In genomic region chr9:83027153-83027867, GRCh38 we compare ENCODE assay signal across 17 cellular contexts. TPM values are rescaled to one million over a fixed set of nuclear protein-coding genes. Genes with fewer than 3 reads are reported as not detected.
A peak's percentile ranks its signal among the peaks of the same experiment; 100 is the strongest.
DNase-seq lines count a peak whose midpoint lies in the region; ATAC-seq and TF ChIP-seq lines count a peak whose summit lies in the region.
"Had no signal": no experiment of that assay in that cellular context is flagged by ENCODE, and none has a peak within 500 bp of the region (broad histone marks: within the 10 kb centered on the region; RNA-seq: fewer than 3 reads in every experiment).

No MANE protein-coding gene starts in this region.

- H3K9me3 ChIP-seq in T-helper 17 cell (ENCODE audit: control insufficient read depth, low read length, poor library complexity, severe bottlenecking) = no peaks in the 10 kb centered on the region
- no peaks in the 10 kb centered on the region for H3K9me3 ChIP-seq in CD8-positive, alpha-beta memory T cell (ENCODE audit: low read length)
- H3K9me3 ChIP-seq in esophagus muscularis mucosa = no peaks in the 10 kb centered on the region
- H3K9me3 ChIP-seq: adrenal gland, gastrocnemius medialis, tibial nerve had no signal

- no peak for TF ChIP-seq POLR2A in esophagus muscularis mucosa (IDR thresholded peaks at IDR 0.05; ENCODE audit: low read depth)

- ATAC-seq in HG02623 (IDR thresholded peaks at IDR 0.05; ENCODE audit: unreplicated experiment) (no peak), T-helper 17 cell (no peak)
- ATAC-seq: gastrocnemius medialis had no signal

- in situ Hi-C loops in ACHN (cut with HindIII; ENCODE audit: low pct_ligation_motif_present, low pct_unique_long_range_greater_than_20kb, low sequenced_read_pairs) = loop anchor here (25.0 kb wide), 1 partner anchor 910 kb away; no protein-coding TSS in a partner anchor

- no peaks in the 10 kb centered on the region for H3K36me3 ChIP-seq in CD8-positive, alpha-beta memory T cell (ENCODE audit: insufficient read depth, low read length)
- no peaks in the 10 kb centered on the region for H3K36me3 ChIP-seq in esophagus muscularis mucosa
- H3K36me3 ChIP-seq: adrenal gland, gastrocnemius medialis, tibial nerve had no signal

- no peaks in the 10 kb centered on the region for H3K27me3 Mint-ChIP-seq in T-helper 17 cell
- peaks cover 0 to 2% of the 10 kb centered on the region in 2 donors for H3K27me3 Mint-ChIP-seq in CD8-positive, alpha-beta memory T cell
- H3K27me3 Mint-ChIP-seq: CD4-positive, CD25-positive, alpha-beta regulatory T cell had no signal

- H3K4me3 Mint-ChIP-seq in T-helper 17 cell = no peak overlapping the region
- H3K4me3 Mint-ChIP-seq in CD8-positive, alpha-beta memory T cell = no peak overlapping the region
- H3K4me3 Mint-ChIP-seq: CD4-positive, CD25-positive, alpha-beta regulatory T cell had no signal

- intact Hi-C loops in esophagus muscularis mucosa (cut with DNase I) = no loop called here

- peaks cover 0 to 2% (median 0%) of the 10 kb centered on the region in 5 donors for H3K9me3 Mint-ChIP-seq in CD8-positive, alpha-beta memory T cell

- WGBS in esophagus muscularis mucosa = 80% methylated on average over 4 of the region's 4 CpGs

- no peak for TF ChIP-seq CTCF in fibroblast of villous mesenchyme (IDR thresholded peaks at IDR 0.05; ENCODE audit: insufficient read depth, low read depth, low read length)
- TF ChIP-seq CTCF in esophagus muscularis mucosa (IDR thresholded peaks at IDR 0.05) = no peak

- CTCF ChIA-PET in CD8-positive, alpha-beta memory T cell (lab: Charles Lee) = no interaction called here

- H3K27me3 ChIP-seq in CD8-positive, alpha-beta memory T cell (ENCODE audit: insufficient read depth, low read length, poor library complexity, severe bottlenecking) = no peaks in the 10 kb centered on the region
- H3K27me3 ChIP-seq in esophagus muscularis mucosa = no peaks in the 10 kb centered on the region
- H3K27me3 ChIP-seq: adrenal gland, gastrocnemius medialis, tibial nerve had no signal

- H3K4me1 Mint-ChIP-seq in T-helper 17 cell = no peaks in the 10 kb centered on the region
- H3K4me1 Mint-ChIP-seq in CD8-positive, alpha-beta memory T cell = no peaks in the 10 kb centered on the region
- H3K4me1 Mint-ChIP-seq: CD4-positive, CD25-positive, alpha-beta regulatory T cell had no signal

- H3K36me3 Mint-ChIP-seq in T-helper 17 cell (ENCODE audit: low read depth) = no peaks in the 10 kb centered on the region
- H3K36me3 Mint-ChIP-seq in CD8-positive, alpha-beta memory T cell = no peaks in the 10 kb centered on the region
- H3K36me3 Mint-ChIP-seq: CD4-positive, CD25-positive, alpha-beta regulatory T cell had no signal

- H3K27ac ChIP-seq in CD8-positive, alpha-beta memory T cell (ENCODE audit: low read depth, low read length) = no peak overlapping the region
- no peak overlapping the region for H3K27ac ChIP-seq in esophagus muscularis mucosa (replicated peaks in 1 of 4)
- H3K27ac ChIP-seq: adrenal gland, gastrocnemius medialis, KMS-11, parathyroid adenoma, tibial nerve had no signal

- H3K27ac Mint-ChIP-seq in T-helper 17 cell = no peak overlapping the region
- no peak overlapping the region for H3K27ac Mint-ChIP-seq in CD8-positive, alpha-beta memory T cell
- H3K27ac Mint-ChIP-seq: CD4-positive, CD25-positive, alpha-beta regulatory T cell had no signal

- no peak for TF ChIP-seq EP300 in esophagus muscularis mucosa (IDR thresholded peaks at IDR 0.05)

- H3K4me1 ChIP-seq in CD8-positive, alpha-beta memory T cell (ENCODE audit: insufficient read depth, low read length) = no peaks in the 10 kb centered on the region
- H3K4me1 ChIP-seq in esophagus muscularis mucosa = no peaks in the 10 kb centered on the region
- H3K4me1 ChIP-seq: adrenal gland, gastrocnemius medialis, parathyroid adenoma, tibial nerve had no signal

- DNase-seq in ACHN (peak; percentile 88), HK-2 (ENCODE audit: unreplicated experiment) (peak; percentile 43), SW 1271 (lab: John Stamatoyannopoulos, UW) (peak; percentile 48 to 89), fibroblast of villous mesenchyme (ENCODE audit: low read depth) (peak; percentile 74), T-helper 17 cell (no peak), esophagus muscularis mucosa (ENCODE audit: extremely low spot score) (no peak)
- no peak for DNase-seq in CD8-positive, alpha-beta memory T cell
- DNase-seq: adrenal gland; CD4-positive, CD25-positive, alpha-beta regulatory T cell; gastrocnemius medialis; NCI-H345 had no signal

- POLR2A ChIA-PET in CD8-positive, alpha-beta memory T cell (lab: Charles Lee) = no interaction called here

- no peak overlapping the region for H3K4me3 ChIP-seq in fibroblast of villous mesenchyme (ENCODE audit: low read depth, low read length)
- H3K4me3 ChIP-seq in CD8-positive, alpha-beta memory T cell (ENCODE audit: low read length) = no peak overlapping the region
- H3K4me3 ChIP-seq in esophagus muscularis mucosa = no peak overlapping the region
- H3K4me3 ChIP-seq: adrenal gland, gastrocnemius medialis, lung, tibial nerve had no signal

RNA-seq across cellular contexts. Expression of gene RASEF, which starts 35.6 kb away (rescaled TPM):
- total RNA-seq in fibroblast of villous mesenchyme (0.43 and 0.97 TPM in 2 replicates), T-helper 17 cell (not detected), esophagus muscularis mucosa (under 1 TPM; under 0.01 to 0.42 (median 0.24) TPM)
- not detected for total RNA-seq in CD8-positive, alpha-beta memory T cell
- polyA plus RNA-seq in CD8-positive, alpha-beta memory T cell = not detected
- total RNA-seq: CD4-positive, CD25-positive, alpha-beta regulatory T cell; T-helper 1 cell treated with Interleukin-12 subunit alpha and Interleukin-12 subunit beta and Interleukin-4 antibody, amounts not matched to agents 30 ng/mL and 1 ng/mL, for 36 hours had no signal
- polyA plus RNA-seq: CD4-positive, CD25-positive, alpha-beta regulatory T cell had no signal

Comparison
In these comparisons a context has a peak if more than half of its experiments do, and no peak if none do; other contexts are left out.
1. DNase-seq: peak in ACHN (single experiment), HK-2 (single experiment), SW 1271 (2 of 2) and fibroblast of villous mesenchyme (single experiment); none in T-helper 17 cell (0 of 3), CD8-positive, alpha-beta memory T cell (0 of 5) and esophagus muscularis mucosa (single experiment).